19 cellular contexts compared by ENCODE assay signal in the genomic region with DNA sequence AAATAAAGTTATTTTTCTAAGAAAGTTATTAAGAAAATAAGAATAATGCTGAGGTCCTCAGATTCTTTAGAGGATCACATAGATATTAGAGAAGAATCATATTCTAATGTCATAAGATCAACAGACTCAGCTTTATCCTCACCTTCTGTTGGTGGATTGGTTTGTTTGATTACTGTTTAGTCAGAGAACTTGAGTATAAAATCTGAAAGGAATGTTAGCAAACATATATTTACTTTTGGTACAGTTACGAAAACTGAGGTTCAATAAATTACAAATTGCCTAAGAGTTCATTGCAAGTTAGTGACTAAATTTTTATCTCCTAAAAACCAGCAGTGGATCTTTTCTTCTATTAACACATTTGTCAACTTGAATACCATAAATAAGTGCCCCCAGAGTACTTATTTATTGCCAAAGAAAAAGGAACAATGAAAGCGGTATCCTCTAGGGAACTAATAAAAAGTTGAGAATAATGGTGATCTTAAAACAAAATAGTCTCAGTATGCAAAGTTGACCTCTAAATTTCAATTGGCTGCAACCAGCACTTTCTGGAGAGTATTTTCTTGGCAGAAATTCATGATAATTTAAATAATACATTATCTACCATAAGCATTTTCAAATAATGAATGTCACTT.
DNase-seq lines count a peak whose midpoint lies in the region; ATAC-seq and TF ChIP-seq lines count a peak whose summit lies in the region.
"Had no signal": no experiment of that assay in that cellular context is flagged by ENCODE, and none has a peak within 500 bp of the region (broad histone marks: within the 10 kb centered on the region; RNA-seq: fewer than 3 reads in every experiment).

No MANE protein-coding gene starts in this region.

- H3K9ac ChIP-seq in SK-N-MC (ENCODE audit: insufficient read length) (no peak overlapping the region), mammary epithelial cell (ENCODE audit: insufficient read depth, low read length) (no peak overlapping the region)
- H3K9ac ChIP-seq: BLaER1 treated with 17β-estradiol and CSF1 and Interleukin-3, amounts not matched to agents 10 nM and 100 nM had no signal

- peak; percentile 66 for DNase-seq in A673 (ENCODE audit: low spot score)
- peak; percentile 24 for DNase-seq in SK-N-MC (ENCODE audit: low read depth, low spot score)
- DNase-seq in left lobe of liver (ENCODE audit: low spot score), result no peak
- no peak for DNase-seq in NCI-H345 (lab: John Stamatoyannopoulos, UW)
- no peak for DNase-seq in mammary epithelial cell
- DNase-seq: ACHN; AML-193; BE2C; CD4-positive, alpha-beta T cell; CD8-positive, alpha-beta memory T cell; DMS 273 treated with DMSO at 0.1 percent for 48 hours; DMS79; EL; GDM1; GOT3; HFFc6 had no signal

- no peaks in the 10 kb centered on the region for H3K9me3 ChIP-seq in A673 (ENCODE audit: low read depth, low read length, poor library complexity, severe bottlenecking)
- no peaks in the 10 kb centered on the region for H3K9me3 ChIP-seq in SK-N-MC (ENCODE audit: low read depth, low read length)
- no peaks in the 10 kb centered on the region for H3K9me3 ChIP-seq in mammary epithelial cell (replicated peaks; ENCODE audit: insufficient read depth, low read length)
- H3K9me3 ChIP-seq: BE2C; BLaER1 treated with 17β-estradiol and CSF1 and Interleukin-3, amounts not matched to agents 10 nM and 100 nM; HAP-1 had no signal

- H2AFZ ChIP-seq in mammary epithelial cell (ENCODE audit: low read depth, low read length), result no peak overlapping the region

- H3K27ac ChIP-seq in A673 (ENCODE audit: low read depth, low read length, poor library complexity, severe bottlenecking), result no peak overlapping the region
- peak overlapping the region; percentile 27; the same call in 1 of the 2 replicates for H3K27ac ChIP-seq in SK-N-MC
- H3K27ac ChIP-seq in mammary epithelial cell (ENCODE audit: insufficient read depth, low read depth, low read length), result no peak overlapping the region
- H3K27ac ChIP-seq: BLaER1 treated with 17β-estradiol and CSF1 and Interleukin-3, amounts not matched to agents 10 nM and 100 nM had no signal

- H3K4me3 ChIP-seq in A673 (ENCODE audit: low read depth, low read length, poor library complexity, severe bottlenecking) (no peak overlapping the region), SK-N-MC (no peak overlapping the region), mammary epithelial cell (replicated peaks in 1 of 3; ENCODE audit: insufficient read depth in 1 of 3, low read depth in 2 of 3, low read length in 3 of 3) (no peak overlapping the region)
- H3K4me3 ChIP-seq: BLaER1 treated with 17β-estradiol and CSF1 and Interleukin-3, amounts not matched to agents 10 nM and 100 nM; HAP-1 had no signal

- whole genome bisulfite sequencing in mammary epithelial cell (ENCODE audit: low coverage, missing lambda C conversion rate), result 50% methylated on average over 2 of the region's 2 CpGs

- H3K36me3 ChIP-seq in A673 (ENCODE audit: insufficient read depth, low read length, poor library complexity, severe bottlenecking) (no peaks in the 10 kb centered on the region), SK-N-MC (ENCODE audit: insufficient read depth, low read length) (no peaks in the 10 kb centered on the region), mammary epithelial cell (ENCODE audit: insufficient read depth, low read length) (no peaks in the 10 kb centered on the region)
- H3K36me3 ChIP-seq: BE2C; BLaER1 treated with 17β-estradiol and CSF1 and Interleukin-3, amounts not matched to agents 10 nM and 100 nM; HAP-1 had no signal

- dilution Hi-C loops in mammary epithelial cell (cut with HindIII; ENCODE audit: low sequenced_read_pairs), result no loop called here

- TF ChIP-seq CTCF in A673 (conservative IDR thresholded peaks at IDR 0.05; ENCODE audit: low read depth, low read length) (no peak), mammary epithelial cell (conservative IDR thresholded peaks at IDR 0.05 in 1 of 2, IDR thresholded peaks at IDR 0.05 in 1 of 2; ENCODE audit: extremely low read depth in 1 of 2, insufficient read depth in 1 of 2, low read depth in 1 of 2, low read length in 2 of 2) (no peak)

- POLR2A ChIA-PET in A673 (lab: Charles Lee; ENCODE audit: low non-redundant PET), result no interaction called here

- H4K20me1 ChIP-seq in mammary epithelial cell (ENCODE audit: insufficient read depth, low read length), result no peaks in the 10 kb centered on the region
- H4K20me1 ChIP-seq: BLaER1 treated with 17β-estradiol and CSF1 and Interleukin-3, amounts not matched to agents 10 nM and 100 nM had no signal

- in situ Hi-C loops in mammary epithelial cell (cut with MboI; ENCODE audit: low sequenced_read_pairs in 2 of 2), result no loop called here

- H3K27me3 ChIP-seq in A673 (replicated peaks; ENCODE audit: insufficient read depth, low read depth, low read length, poor library complexity) (no peaks in the 10 kb centered on the region), mammary epithelial cell (ENCODE audit: insufficient read depth, low read length) (no peaks in the 10 kb centered on the region)
- H3K27me3 ChIP-seq: BE2C; BLaER1 treated with 17β-estradiol and CSF1 and Interleukin-3, amounts not matched to agents 10 nM and 100 nM had no signal

- H3K4me1 ChIP-seq in A673 (ENCODE audit: insufficient read depth, low read length, poor library complexity, severe bottlenecking) (peaks cover 13% of the 10 kb centered on the region), mammary epithelial cell (ENCODE audit: insufficient read depth, low read length) (no peaks in the 10 kb centered on the region)
- H3K4me1 ChIP-seq: BE2C had no signal

- peak; percentile 23 for ATAC-seq in left lobe of liver
- no peak for ATAC-seq in HG02973 (IDR thresholded peaks at IDR 0.05; ENCODE audit: unreplicated experiment)

- BruUV-seq in A673 (replicated peaks; lab: Mats Ljungman, UMichigan) (no TSS peak), mammary epithelial cell (replicated peaks; lab: Mats Ljungman, UMichigan) (no TSS peak)

- H3K4me2 ChIP-seq in mammary epithelial cell (ENCODE audit: insufficient read depth, low read depth, low read length), result no peak overlapping the region
- H3K4me2 ChIP-seq: BLaER1 treated with 17β-estradiol and CSF1 and Interleukin-3, amounts not matched to agents 10 nM and 100 nM had no signal

- H3K79me2 ChIP-seq in mammary epithelial cell (ENCODE audit: insufficient read depth, low read length), result no peaks in the 10 kb centered on the region

- CTCF ChIA-PET in A673 (lab: Charles Lee), result no interaction called here
- CTCF ChIA-PET in mammary epithelial cell (lab: Charles Lee; ENCODE audit: low non-redundant PET), result no interaction called here

- intact Hi-C loops in A673 (cut with micrococcal nuclease; ENCODE audit: unreplicated experiment), result no loop called here
- intact Hi-C loops in mammary epithelial cell (cut with micrococcal nuclease), result no loop called here

Comparison
In these comparisons a context has a peak if more than half of its experiments do, and no peak if none do; other contexts are left out.
1. DNase-seq: peak in A673 (single experiment) and SK-N-MC (single experiment); none in left lobe of liver (single experiment), NCI-H345 (single experiment) and mammary epithelial cell (single experiment).